Comparison of ENCODE assay signal across 8 cellular contexts in genomic region chr2:96532641-96533291, GRCh38. TPM values are rescaled to one million over a fixed set of nuclear protein-coding genes. Genes with fewer than 3 reads are reported as not detected.
A peak's percentile ranks its signal among the peaks of the same experiment; 100 is the strongest.
DNase-seq lines count a peak whose midpoint lies in the region; ATAC-seq and TF ChIP-seq lines count a peak whose summit lies in the region.

No MANE protein-coding gene starts in this region.

- no peak for ATAC-seq in HG03521 (IDR thresholded peaks at IDR 0.05; ENCODE audit: unreplicated experiment)

- H3K4me1 ChIP-seq in Peyer's patch (peaks cover 3 to 52% (median 3%) of the 10 kb centered on the region in 4 donors), endodermal cell (ENCODE audit: control insufficient read depth, insufficient read depth, low read length) (no peaks in the 10 kb centered on the region), ovary (ENCODE audit: insufficient read depth) (peaks cover 18% of the 10 kb centered on the region)

- TF ChIP-seq CTCF in CD14-positive monocyte (IDR thresholded peaks at IDR 0.05) (no peak), Peyer's patch (IDR thresholded peaks at IDR 0.05) (no peak), endodermal cell (conservative IDR thresholded peaks at IDR 0.05) (no peak), ovary (IDR thresholded peaks at IDR 0.05) (no peak)

- TF ChIP-seq POLR2A in Peyer's patch (IDR thresholded peaks at IDR 0.05) (no peak), ovary (IDR thresholded peaks at IDR 0.05) (no peak)

- no peak for TF ChIP-seq EP300 in ovary (IDR thresholded peaks at IDR 0.05)

- intact Hi-C loops in CD14-positive monocyte (cut with micrococcal nuclease), result loop anchor here (10.0 kb wide), 1 partner anchor 388 kb away; the partner anchor contains the start of gene DUSP2 (in 2 of the 2)
- intact Hi-C loops in ovary (cut with DNase I), result loop anchor here in 3 of 4 donors (5.0 to 10.0 kb wide), 3 partner anchors 102 to 422 kb away; partner anchors contain the start of gene KANSL3 (in 1 of the 3)

- DNase-seq in CD14-positive monocyte (ENCODE audit: low spot score), result no peak
- peak in 1 of 3 donors; percentile 44 for DNase-seq in Peyer's patch
- peak; percentile 52 for DNase-seq in endodermal cell
- DNase-seq in ovary, result peak in 2 of 5 donors; percentile 39 to 43
- no peak for DNase-seq in activated gamma-delta T cell (lab: John Stamatoyannopoulos, UW)
- no peak for DNase-seq in DMS53 (lab: John Stamatoyannopoulos, UW)
- no peak for DNase-seq in SW480 (ENCODE audit: low spot score)

- H3K4me3 Mint-ChIP-seq in CD14-positive monocyte (peak overlapping the region; percentile 58 to 81), endodermal cell (no peak overlapping the region)

- H3K4me3 ChIP-seq in Peyer's patch (no peak overlapping the region), endodermal cell (ENCODE audit: low read length) (no peak overlapping the region), ovary (no peak overlapping the region)

- H3K27ac Mint-ChIP-seq in CD14-positive monocyte (peak overlapping the region; percentile 88 to 95 (median 93)), endodermal cell (no peak overlapping the region)

- H3K27me3 Mint-ChIP-seq in CD14-positive monocyte (ENCODE audit: low read depth in 3 of 3) (peaks cover 8 to 22% (median 16%) of the 10 kb centered on the region in 3 donors), endodermal cell (ENCODE audit: insufficient read depth) (peaks cover 24% of the 10 kb centered on the region)

- 86 to 93% methylated on average over 4 to 7 of the region's 7 CpGs for WGBS in endodermal cell (ENCODE audit: insufficient coverage in 1 of 2, insufficient read length in 1 of 2), 2 experiments
- WGBS in ovary, 3 donors, result 74 to 78% (median 76%) methylated on average over 7 of the region's 7 CpGs

- H3K27me3 ChIP-seq in Peyer's patch (no peaks in the 10 kb centered on the region), endodermal cell (ENCODE audit: control insufficient read depth, insufficient read depth, low read length, poor library complexity, severe bottlenecking) (peaks cover 11% of the 10 kb centered on the region), ovary (no peaks in the 10 kb centered on the region)

- H3K9ac ChIP-seq in endodermal cell (ENCODE audit: extremely low read depth, low read length, poor library complexity, severe bottlenecking), result no peak overlapping the region

- H3K36me3 Mint-ChIP-seq in CD14-positive monocyte (peaks cover 0 to 4% of the 10 kb centered on the region in 2 donors), endodermal cell (ENCODE audit: low read depth) (no peaks in the 10 kb centered on the region)

- H3K36me3 ChIP-seq in Peyer's patch (no peaks in the 10 kb centered on the region), endodermal cell (ENCODE audit: control insufficient read depth, insufficient read depth, low read length) (no peaks in the 10 kb centered on the region), ovary (no peaks in the 10 kb centered on the region)

- peaks cover 69% of the 10 kb centered on the region for H3K4me1 Mint-ChIP-seq in CD14-positive monocyte
- peaks cover 3% of the 10 kb centered on the region for H3K4me1 Mint-ChIP-seq in endodermal cell

- H3K27ac ChIP-seq in Peyer's patch, result peak overlapping the region; percentile 61 to 85 (median 80)
- no peak overlapping the region for H3K27ac ChIP-seq in endodermal cell (ENCODE audit: low read depth, low read length)
- peak overlapping the region; percentile 65 to 79 for H3K27ac ChIP-seq in ovary

- H3K9me3 Mint-ChIP-seq in CD14-positive monocyte (peaks cover 0 to 4% (median 0%) of the 10 kb centered on the region in 7 donors), endodermal cell (no peaks in the 10 kb centered on the region)

- no peaks in the 10 kb centered on the region for H3K9me3 ChIP-seq in Peyer's patch
- no peaks in the 10 kb centered on the region for H3K9me3 ChIP-seq in endodermal cell (ENCODE audit: control insufficient read depth, low read length)
- H3K9me3 ChIP-seq in ovary, result no peaks in the 10 kb centered on the region

RNA-seq across cellular contexts. Expression of gene ARID5A, which starts 3.8 kb away (rescaled TPM):
- 10 to 100 TPM; 27.8 to 37.7 TPM for polyA plus RNA-seq in CD14-positive monocyte
- 10 to 100 TPM in 3 of 4 donors, 1 to 10 TPM in 1; 3.9 to 44.6 (median 16.9) TPM for total RNA-seq in Peyer's patch
- 1 to 10 TPM; 1.8 to 3.5 TPM for total RNA-seq in endodermal cell
- polyA plus RNA-seq in endodermal cell (2013, experiment 1 of 2), result 6.4 TPM
- polyA plus RNA-seq in endodermal cell (2013, experiment 2 of 2), result 6.9 TPM
- 10 to 100 TPM; 11.7 to 46.1 (median 17.1) TPM for total RNA-seq in ovary
- 10 to 100 TPM in 1 of 2 donors, 1 to 10 TPM in 1; 1.5 to 24.4 TPM for polyA plus RNA-seq in ovary

RNA-seq across cellular contexts. Expression of gene NEURL3, which starts 27.6 kb away (rescaled TPM):
- polyA plus RNA-seq in CD14-positive monocyte, result not detected
- 10 to 100 TPM in 2 of 4 donors, 1 to 10 TPM in 1, not detected in 1; 1.7 to 23.6 (median 20.2) TPM for total RNA-seq in Peyer's patch
- total RNA-seq in endodermal cell, result not detected
- not detected for polyA plus RNA-seq in endodermal cell (2013, experiment 1 of 2)
- not detected for polyA plus RNA-seq in endodermal cell (2013, experiment 2 of 2)
- total RNA-seq in ovary, result not detected
- polyA plus RNA-seq in ovary, result under 1 TPM in 1 of 2 donors, not detected in 1; 0.06 TPM
